Comparison of ENCODE assay signal across 8 cellular contexts in the genomic region with DNA sequence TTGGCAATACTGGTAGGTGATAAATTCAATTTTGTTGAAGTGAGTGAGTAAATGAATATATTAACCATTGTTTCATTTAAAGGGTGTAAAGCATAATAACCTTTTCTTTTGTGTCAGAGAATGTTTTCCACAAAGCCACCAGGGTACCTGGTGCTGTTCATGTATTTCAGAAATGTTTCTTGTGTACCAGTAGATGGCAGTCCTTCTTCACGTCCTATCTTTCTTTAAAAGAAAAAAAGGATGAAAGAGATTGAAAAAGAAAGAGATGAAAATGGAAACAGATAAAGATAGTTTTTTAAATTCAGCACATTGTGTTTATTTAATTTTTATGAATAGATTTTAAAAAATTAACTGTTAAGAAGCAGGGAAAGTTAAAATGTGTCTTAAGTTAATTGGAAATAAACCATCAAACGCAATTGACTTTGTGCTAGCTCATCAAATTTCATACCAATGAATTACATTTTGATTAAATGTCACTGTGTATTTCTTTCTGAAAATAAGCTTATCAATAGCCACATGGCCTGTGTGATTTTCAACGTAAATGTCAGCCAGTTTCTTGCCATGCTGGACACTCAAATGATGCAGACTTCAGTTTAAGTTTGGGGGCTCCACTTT.
DNase-seq lines count a peak whose midpoint lies in the region; ATAC-seq and TF ChIP-seq lines count a peak whose summit lies in the region.

No MANE protein-coding gene starts in this region.

- H3F3A ChIP-seq in PC-3 (ENCODE audit: low read length, unreplicated experiment): no peaks in the 10 kb centered on the region

- H3K27me3 ChIP-seq in PC-3 (ENCODE audit: low read length) (peaks cover 33% of the 10 kb centered on the region), fibroblast of lung (ENCODE audit: control insufficient read depth, insufficient read depth, low read length) (no peaks in the 10 kb centered on the region), tibial artery (no peaks in the 10 kb centered on the region)

- H3K4me3 ChIP-seq in PC-3 (ENCODE audit: low read length) (no peak overlapping the region), fibroblast of lung (replicated peaks in 1 of 4; ENCODE audit: control extremely low read depth in 1 of 4, insufficient read depth in 1 of 4, low read depth in 3 of 4, low read length in 4 of 4) (no peak overlapping the region), tibial artery (no peak overlapping the region)

- no peak overlapping the region for H3K9ac ChIP-seq in PC-3 (ENCODE audit: low read length)
- no peak overlapping the region for H3K9ac ChIP-seq in fibroblast of lung (ENCODE audit: insufficient read depth, low read length)

- H3K9me3 ChIP-seq in PC-3 (ENCODE audit: low read length): no peaks in the 10 kb centered on the region
- H3K9me3 ChIP-seq in fibroblast of lung (ENCODE audit: control insufficient read depth, insufficient read depth, low read depth, low read length): no peaks in the 10 kb centered on the region
- H3K9me3 ChIP-seq in tibial artery: no peaks in the 10 kb centered on the region

- DNase-seq in EH (ENCODE audit: low read depth) (peak; percentile 2), PC-3 (peak; percentile 53), fibroblast of lung (ENCODE audit: low read depth in 2 of 2) (peak; percentile 16 to 38), tibial artery (no peak)

- H3K4me1 ChIP-seq in PC-3 (ENCODE audit: insufficient read depth, low read length): no peaks in the 10 kb centered on the region
- no peaks in the 10 kb centered on the region for H3K4me1 ChIP-seq in fibroblast of lung (ENCODE audit: control insufficient read depth, extremely low read depth, insufficient read depth, low read length)
- no peaks in the 10 kb centered on the region for H3K4me1 ChIP-seq in tibial artery

- intact Hi-C loops in PC-3 (cut with micrococcal nuclease): no loop called here
- intact Hi-C loops in tibial artery (cut with DNase I; ENCODE audit: low total_unique reads): no loop called here

- peak; percentile 92 for TF ChIP-seq CTCF in PC-3 (conservative IDR thresholded peaks at IDR 0.05; ENCODE audit: low read depth, low read length)
- peak in 1 of 2 donors; percentile 49 for TF ChIP-seq CTCF in fibroblast of lung (conservative IDR thresholded peaks at IDR 0.05 in 1 of 2, IDR thresholded peaks at IDR 0.05 in 1 of 2; ENCODE audit: low read depth in 1 of 2, low read length in 2 of 2)
- peak; percentile 65 to 73 for TF ChIP-seq CTCF in tibial artery (IDR thresholded peaks at IDR 0.05)

- no TSS peak for BruUV-seq in PC-3 (replicated peaks; lab: Mats Ljungman, UMichigan)

- CTCF ChIA-PET in PC-3 (lab: Charles Lee): no interaction called here

- no peaks in the 10 kb centered on the region for H3K9me2 ChIP-seq in PC-3 (replicated peaks; ENCODE audit: low read length)

- H4K20me1 ChIP-seq in PC-3 (ENCODE audit: low read length) (no peaks in the 10 kb centered on the region), fibroblast of lung (ENCODE audit: control insufficient read depth, extremely low read depth, insufficient read depth, low read length) (no peaks in the 10 kb centered on the region)

- H2AFZ ChIP-seq in PC-3 (ENCODE audit: low read length) (no peak overlapping the region), fibroblast of lung (ENCODE audit: low read length) (no peak overlapping the region)

- H3K4me2 ChIP-seq in PC-3 (ENCODE audit: low read length) (no peak overlapping the region), fibroblast of lung (ENCODE audit: extremely low read depth, insufficient read depth, low read length) (no peak overlapping the region)

- POLR2A ChIA-PET in PC-3 (lab: Charles Lee; ENCODE audit: unreplicated experiment): no interaction called here

- H3K27ac ChIP-seq in PC-3 (ENCODE audit: low read length): no peak overlapping the region
- H3K27ac ChIP-seq in fibroblast of lung (ENCODE audit: insufficient read depth, low read length): no peak overlapping the region
- no peak overlapping the region for H3K27ac ChIP-seq in tibial artery

- H3K36me3 ChIP-seq in PC-3 (ENCODE audit: low read depth, low read length) (no peaks in the 10 kb centered on the region), fibroblast of lung (ENCODE audit: control insufficient read depth, insufficient read depth, low read length) (no peaks in the 10 kb centered on the region), tibial artery (no peaks in the 10 kb centered on the region)

- ATAC-seq in HG03159 (IDR thresholded peaks at IDR 0.05; ENCODE audit: unreplicated experiment) (peak; percentile 63), PC-3 (peak; percentile 55; the same call in 1 of the 2 replicates), HG02763 (IDR thresholded peaks at IDR 0.05; ENCODE audit: unreplicated experiment) (no peak), GM19395 (IDR thresholded peaks at IDR 0.05; ENCODE audit: unreplicated experiment) (no peak), HG03045 (IDR thresholded peaks at IDR 0.05; ENCODE audit: unreplicated experiment) (no peak)

- H3K79me2 ChIP-seq in PC-3 (ENCODE audit: low read length) (no peaks in the 10 kb centered on the region), fibroblast of lung (ENCODE audit: control insufficient read depth, insufficient read depth, low read length) (no peaks in the 10 kb centered on the region)

Comparison
In these comparisons a context has a peak if more than half of its experiments do, and no peak if none do; other contexts are left out.
1. DNase-seq: peak in EH (single experiment), PC-3 (single experiment) and fibroblast of lung (2 of 2); none in tibial artery (0 of 2).
2. ATAC-seq: peak in HG03159 (single experiment) and PC-3 (single experiment); none in HG02763 (single experiment), GM19395 (single experiment) and HG03045 (single experiment).